8 cellular contexts compared by ENCODE assay signal in the genomic region with DNA sequence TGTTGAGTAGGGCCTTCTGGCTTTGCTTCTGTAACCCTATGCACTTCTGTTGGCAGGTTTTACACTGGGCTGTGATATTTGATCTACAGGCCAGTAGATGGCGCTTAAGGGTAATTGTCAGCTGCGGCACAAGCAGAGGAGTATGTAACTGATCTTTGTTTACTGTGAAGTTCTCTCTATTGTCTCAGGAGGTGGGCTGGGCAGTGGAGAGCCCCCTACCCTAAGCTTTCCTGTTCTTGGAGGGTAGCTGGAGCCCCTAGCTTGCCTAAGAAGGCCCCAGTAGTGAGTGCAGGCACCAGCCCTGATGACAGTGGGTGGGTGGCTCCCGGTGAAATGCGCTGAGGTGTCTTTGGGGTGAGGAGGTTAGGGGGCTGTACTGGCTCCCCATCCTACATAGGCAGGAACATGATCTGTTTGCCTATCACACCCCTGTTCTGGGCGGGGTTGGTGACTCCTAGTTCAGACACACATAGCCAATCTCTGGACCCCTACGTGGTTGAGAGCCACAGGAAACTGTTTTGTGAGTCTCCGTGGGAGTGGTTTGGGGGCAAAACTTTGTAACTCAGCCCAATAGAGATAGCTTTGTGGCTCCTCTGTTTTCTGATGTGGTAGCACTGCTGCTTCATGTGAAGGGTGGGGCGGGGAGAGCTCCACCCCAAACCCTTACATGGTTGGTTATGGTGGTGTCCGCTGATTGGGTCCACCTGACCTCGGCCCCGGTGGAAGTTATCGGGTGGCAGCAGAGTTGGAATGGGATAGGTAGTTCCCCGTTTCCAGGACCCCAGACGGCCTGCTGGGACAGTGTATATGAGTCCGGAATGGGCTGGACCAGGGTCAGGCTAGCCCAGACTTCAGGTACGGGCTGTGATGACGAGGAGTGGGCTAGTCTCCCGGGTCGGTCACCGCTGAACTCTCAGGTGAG.
DNase-seq lines count a peak whose midpoint lies in the region; ATAC-seq and TF ChIP-seq lines count a peak whose summit lies in the region.

No MANE protein-coding gene starts in this region.

- no peak overlapping the region for H2BK12ac ChIP-seq in neuronal stem cell (ENCODE audit: low read length)

- peak; percentile 22 for TF ChIP-seq POLR2A in GM19099 (IDR thresholded peaks at IDR 0.05; ENCODE audit: extremely low read depth, insufficient read length, low read depth)

- H2BK120ac ChIP-seq in neuronal stem cell (ENCODE audit: low read depth, low read length): no peak overlapping the region

- no peak overlapping the region for H3K4ac ChIP-seq in neuronal stem cell (ENCODE audit: low read length)

- peak overlapping the region; percentile 38 for H3K4me2 ChIP-seq in neuronal stem cell (ENCODE audit: insufficient read depth, low read length, poor library complexity, severe bottlenecking)

- no peak overlapping the region for H4K8ac ChIP-seq in neuronal stem cell (ENCODE audit: low read depth, low read length)

- WGBS in neuronal stem cell (ENCODE audit: extremely low coverage in 2 of 2, insufficient read length in 2 of 2, insufficient replicate concordance in 1 of 2), 2 donors: no CpG with 5 or more reads among the region's 20 CpGs

- H3K27me3 ChIP-seq in neuronal stem cell (ENCODE audit: control insufficient read depth in 3 of 3, insufficient read depth in 3 of 3, low read depth in 1 of 3, low read length in 3 of 3) (peaks cover 0 to 17% (median 16%) of the 10 kb centered on the region in 3 experiments), stomach smooth muscle (ENCODE audit: control insufficient read depth in 1 of 2, insufficient read depth in 2 of 2, low read length in 2 of 2) (peaks cover 14% of the 10 kb centered on the region in 2 donors)

- H2BK5ac ChIP-seq in neuronal stem cell (ENCODE audit: low read length): no peak overlapping the region

- peak overlapping the region; percentile 11 for H2BK15ac ChIP-seq in neuronal stem cell (ENCODE audit: low read length)

- no peak overlapping the region for H4K91ac ChIP-seq in neuronal stem cell (ENCODE audit: low read depth, low read length, poor library complexity)

- H3K9me3 Mint-ChIP-seq in activated T-helper 17 cell treated with anti-CD3 and anti-CD28 coated beads, Interleukin-2, amount 50 U/mL, for 72 hours: no peaks in the 10 kb centered on the region

- H3K14ac ChIP-seq in neuronal stem cell (ENCODE audit: low read length): no peak overlapping the region

- H3K9me3 ChIP-seq in neuronal stem cell (replicated peaks in 1 of 2; ENCODE audit: control insufficient read depth in 2 of 2, insufficient read depth in 1 of 2, low read depth in 1 of 2, low read length in 2 of 2) (no peaks in the 10 kb centered on the region), stomach smooth muscle (ENCODE audit: control insufficient read depth in 2 of 2, low read length in 2 of 2) (no peaks in the 10 kb centered on the region)

- H3K9ac ChIP-seq in neuronal stem cell (ENCODE audit: low read depth, low read length, poor library complexity): no peak overlapping the region
- H3K9ac ChIP-seq in stomach smooth muscle (ENCODE audit: low read length in 2 of 2): peak overlapping the region; percentile 21 to 39

- no peaks in the 10 kb centered on the region for H3K79me1 ChIP-seq in neuronal stem cell (ENCODE audit: low read depth, low read length)

- H2AK5ac ChIP-seq in neuronal stem cell (ENCODE audit: low read depth, low read length): no peak overlapping the region

- no peaks in the 10 kb centered on the region for H3K36me3 Mint-ChIP-seq in activated T-helper 17 cell treated with anti-CD3 and anti-CD28 coated beads, Interleukin-2, amount 50 U/mL, for 72 hours (ENCODE audit: low read depth)

- no peak overlapping the region for H3K27ac ChIP-seq in neuronal stem cell (replicated peaks; ENCODE audit: low read length)
- H3K27ac ChIP-seq in stomach smooth muscle (ENCODE audit: low read length): no peak overlapping the region

- H3K18ac ChIP-seq in neuronal stem cell (ENCODE audit: low read length): no peak overlapping the region

- peak; percentile 86 for ATAC-seq in activated T-helper 17 cell treated with anti-CD3 and anti-CD28 coated beads, Interleukin-2, amount 50 U/mL, for 72 hours (replicated peaks)

- H3K4me1 ChIP-seq in neuronal stem cell (ENCODE audit: control insufficient read depth in 2 of 2, insufficient read depth in 1 of 2, low read depth in 1 of 2, low read length in 2 of 2) (peaks cover 0 to 12% of the 10 kb centered on the region in 2 donors), stomach smooth muscle (ENCODE audit: control insufficient read depth, insufficient read depth, low read length) (peaks cover 17% of the 10 kb centered on the region)

- no peak overlapping the region for H3K23ac ChIP-seq in neuronal stem cell (ENCODE audit: low read depth, low read length, poor library complexity)

- H3K4me3 ChIP-seq in neuronal stem cell (ENCODE audit: low read length in 2 of 2) (peak overlapping the region in 1 of 2 donors; percentile 10), stomach smooth muscle (ENCODE audit: low read length in 2 of 2) (peak overlapping the region; percentile 59 to 69)

- no peaks in the 10 kb centered on the region for H3K27me3 Mint-ChIP-seq in activated T-helper 17 cell treated with anti-CD3 and anti-CD28 coated beads, Interleukin-2, amount 50 U/mL, for 72 hours

- H3K36me3 ChIP-seq in neuronal stem cell (replicated peaks in 1 of 2; ENCODE audit: control insufficient read depth in 2 of 2, insufficient read depth in 2 of 2, low read length in 2 of 2): no peaks in the 10 kb centered on the region
- no peaks in the 10 kb centered on the region for H3K36me3 ChIP-seq in stomach smooth muscle (ENCODE audit: control insufficient read depth in 2 of 2, insufficient read depth in 2 of 2, low read length in 2 of 2)

- peak overlapping the region; percentile 90 for H3K4me3 Mint-ChIP-seq in activated T-helper 17 cell treated with anti-CD3 and anti-CD28 coated beads, Interleukin-2, amount 50 U/mL, for 72 hours

- H3K27ac Mint-ChIP-seq in activated T-helper 17 cell treated with anti-CD3 and anti-CD28 coated beads, Interleukin-2, amount 50 U/mL, for 72 hours: peak overlapping the region; percentile 92

- H3K4me1 Mint-ChIP-seq in activated T-helper 17 cell treated with anti-CD3 and anti-CD28 coated beads, Interleukin-2, amount 50 U/mL, for 72 hours: peaks cover 24% of the 10 kb centered on the region

- DNase-seq in AG20443 (ENCODE audit: low spot score) (peak; percentile 69), HuH-7 (ENCODE audit: low spot score) (peak; percentile 42), RPMI7951 (ENCODE audit: low read depth) (peak; percentile 61), foreskin melanocyte (peak; percentile 38), neuronal stem cell (ENCODE audit: low spot score) (peak; percentile 51)

- peak overlapping the region; percentile 86 for H2AFZ ChIP-seq in neuronal stem cell (ENCODE audit: low read length)
